Comparison of ENCODE assay signal across 1 cellular context in genomic region chr11:128893578-128894295, GRCh38.
TF ChIP-seq lines count a peak whose summit lies in the region.

No MANE protein-coding gene starts in this region.

TF ChIP-seq in HepG2, 621 proteins besides CTCF, POLR2A, EP300 and RAD21:
- TF ChIP-seq KDM6A (CRISPR knock-in tag; IDR thresholded peaks at IDR 0.05; ENCODE audit: low read depth): no peak
- TF ChIP-seq ZSCAN29 (CRISPR knock-in tag; conservative IDR thresholded peaks at IDR 0.05): no peak
- TF ChIP-seq, protein P1, sequence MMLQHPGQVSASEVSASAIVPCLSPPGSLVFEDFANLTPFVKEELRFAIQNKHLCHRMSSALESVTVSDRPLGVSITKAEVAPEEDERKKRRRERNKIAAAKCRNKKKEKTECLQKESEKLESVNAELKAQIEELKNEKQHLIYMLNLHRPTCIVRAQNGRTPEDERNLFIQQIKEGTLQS (CRISPR knock-in tag; IDR thresholded peaks at IDR 0.05): no peak
